In the genomic region with DNA sequence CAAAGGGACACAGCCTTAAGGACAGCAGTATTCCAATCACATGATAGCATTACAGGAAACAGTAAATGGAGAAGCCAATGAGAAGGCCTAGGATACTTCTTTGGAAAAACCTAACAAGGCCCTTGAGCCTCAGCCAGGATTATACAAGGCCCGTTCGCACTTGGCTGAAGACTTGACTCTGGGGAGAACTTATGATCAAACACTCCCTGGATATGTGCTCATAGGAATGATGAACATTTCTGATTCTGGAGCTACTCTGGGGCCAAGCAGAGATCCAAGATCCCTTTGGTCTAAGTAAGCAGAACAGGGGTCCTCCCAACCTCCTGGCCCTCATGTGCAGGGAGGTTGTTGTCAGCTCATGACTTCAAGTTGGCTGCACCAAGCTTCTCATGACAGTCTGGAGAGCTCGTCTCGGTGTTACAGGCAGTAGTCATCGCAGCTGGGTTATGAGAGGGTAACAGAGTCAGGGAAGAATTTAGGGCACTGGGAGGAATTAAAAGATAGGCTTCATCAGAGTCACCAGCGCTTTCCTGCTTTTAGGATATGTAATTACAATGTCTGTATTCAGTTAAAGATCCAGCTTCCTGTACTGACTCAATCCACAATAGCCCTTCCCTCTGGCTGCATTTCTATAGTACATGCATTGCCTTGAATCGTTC, we compare ENCODE assay signal across 15 cellular contexts.
DNase-seq lines count a peak whose midpoint lies in the region; ATAC-seq and TF ChIP-seq lines count a peak whose summit lies in the region.
"Had no signal": no experiment of that assay in that cellular context is flagged by ENCODE, and none has a peak within 500 bp of the region (broad histone marks: within the 10 kb centered on the region; RNA-seq: fewer than 3 reads in every experiment).

No MANE protein-coding gene starts in this region.

- TF ChIP-seq CTCF in coronary artery (IDR thresholded peaks at IDR 0.05) (no peak), omental fat pad (IDR thresholded peaks at IDR 0.05) (no peak), transverse colon (IDR thresholded peaks at IDR 0.05) (no peak)

- in situ Hi-C loops in transverse colon (cut with MboI; ENCODE audit: low pct_ligation_motif_present in 1 of 4, low pct_unique_long_range_greater_than_20kb in 1 of 4, low sequenced_read_pairs in 3 of 4): loop anchor here in 1 of 4 donors (25.0 kb wide), 1 partner anchor 360 kb away; no protein-coding TSS in a partner anchor

- intact Hi-C loops in Right ventricle myocardium superior (cut with DNase I) (no loop called here), transverse colon (cut with DNase I; ENCODE audit: low total_unique reads) (no loop called here)

- no peak for TF ChIP-seq EP300 in transverse colon (IDR thresholded peaks at IDR 0.05; ENCODE audit: low read depth)

- no peak for TF ChIP-seq POLR2A in transverse colon (IDR thresholded peaks at IDR 0.05)

- no peak overlapping the region for H3K4me3 ChIP-seq in coronary artery
- no peak overlapping the region for H3K4me3 ChIP-seq in transverse colon
- H3K4me3 ChIP-seq: BLaER1 had no signal

- WGBS in transverse colon (ENCODE audit: low coverage in 1 of 2), 2 donors: 51 to 71% methylated on average over 2 to 7 of the region's 7 CpGs

- no peaks in the 10 kb centered on the region for H3K36me3 ChIP-seq in transverse colon
- H3K36me3 ChIP-seq: BLaER1 had no signal

- ATAC-seq in Right ventricle myocardium superior (ENCODE audit: poor library complexity) (peak; percentile 86), omental fat pad (ENCODE audit: low FRiP score) (peak; percentile 38)
- ATAC-seq: activated CD8-positive, alpha-beta T cell treated with anti-CD3 and anti-CD28 coated beads for 36 hours; T-helper 17 cell had no signal

- peak; percentile 78 for DNase-seq in coronary artery (ENCODE audit: low spot score)
- DNase-seq in Right ventricle myocardium superior: peak; percentile 70
- no peak for DNase-seq in omental fat pad (ENCODE audit: low spot score)
- no peak for DNase-seq in transverse colon
- no peak for DNase-seq in CD1c-positive myeloid dendritic cell (ENCODE audit: extremely low spot score)
- DNase-seq in activated CD4-positive, alpha-beta T cell treated with anti-CD3 and anti-CD28 coated beads for 4 hours: no peak
- no peak for DNase-seq in anterior cingulate cortex (lab: John Stamatoyannopoulos, UW)
- DNase-seq in DMS 273 treated with DMSO at 0.1 percent for 48 hours (lab: John Stamatoyannopoulos, UW): no peak
- DNase-seq: activated CD8-positive, alpha-beta T cell treated with anti-CD3 and anti-CD28 coated beads for 36 hours; DMS153; NCI-H2029 treated with DMSO at 0.1 percent for 48 hours; stimulated activated CD4-positive, alpha-beta T cell treated with anti-CD3 and anti-CD28 coated beads, Interleukin-4, amount 100 ng/mL, for 4 hours; stimulated activated CD8-positive, alpha-beta memory T cell treated with anti-CD3 and anti-CD28 coated beads, Interleukin-4, amount 100 ng/mL, for 48 hours; T-helper 17 cell had no signal

- H3K27me3 ChIP-seq in transverse colon: no peaks in the 10 kb centered on the region
- H3K27me3 ChIP-seq: BLaER1 had no signal

- H3K9me3 ChIP-seq in transverse colon: no peaks in the 10 kb centered on the region
- H3K9me3 ChIP-seq: BLaER1 had no signal

- H3K4me1 ChIP-seq in transverse colon: peaks cover 14 to 28% (median 19%) of the 10 kb centered on the region in 4 donors

- H3K27ac ChIP-seq in coronary artery (peak overlapping the region in 1 of 2 donors; percentile 44), transverse colon (peak overlapping the region; percentile 0 to 75 (median 34))
- H3K27ac ChIP-seq: BLaER1 had no signal

Comparison
In these comparisons a context has a peak if more than half of its experiments do, and no peak if none do; other contexts are left out.
1. DNase-seq: peak in coronary artery (single experiment) and Right ventricle myocardium superior (single experiment); none in omental fat pad (single experiment), transverse colon (single experiment), CD1c-positive myeloid dendritic cell (single experiment), activated CD4-positive, alpha-beta T cell treated with anti-CD3 and anti-CD28 coated beads for 4 hours (0 of 2), anterior cingulate cortex (0 of 58) and DMS 273 treated with DMSO at 0.1 percent for 48 hours (single experiment).